Comparison of ENCODE assay signal across 11 cellular contexts in the genomic region with DNA sequence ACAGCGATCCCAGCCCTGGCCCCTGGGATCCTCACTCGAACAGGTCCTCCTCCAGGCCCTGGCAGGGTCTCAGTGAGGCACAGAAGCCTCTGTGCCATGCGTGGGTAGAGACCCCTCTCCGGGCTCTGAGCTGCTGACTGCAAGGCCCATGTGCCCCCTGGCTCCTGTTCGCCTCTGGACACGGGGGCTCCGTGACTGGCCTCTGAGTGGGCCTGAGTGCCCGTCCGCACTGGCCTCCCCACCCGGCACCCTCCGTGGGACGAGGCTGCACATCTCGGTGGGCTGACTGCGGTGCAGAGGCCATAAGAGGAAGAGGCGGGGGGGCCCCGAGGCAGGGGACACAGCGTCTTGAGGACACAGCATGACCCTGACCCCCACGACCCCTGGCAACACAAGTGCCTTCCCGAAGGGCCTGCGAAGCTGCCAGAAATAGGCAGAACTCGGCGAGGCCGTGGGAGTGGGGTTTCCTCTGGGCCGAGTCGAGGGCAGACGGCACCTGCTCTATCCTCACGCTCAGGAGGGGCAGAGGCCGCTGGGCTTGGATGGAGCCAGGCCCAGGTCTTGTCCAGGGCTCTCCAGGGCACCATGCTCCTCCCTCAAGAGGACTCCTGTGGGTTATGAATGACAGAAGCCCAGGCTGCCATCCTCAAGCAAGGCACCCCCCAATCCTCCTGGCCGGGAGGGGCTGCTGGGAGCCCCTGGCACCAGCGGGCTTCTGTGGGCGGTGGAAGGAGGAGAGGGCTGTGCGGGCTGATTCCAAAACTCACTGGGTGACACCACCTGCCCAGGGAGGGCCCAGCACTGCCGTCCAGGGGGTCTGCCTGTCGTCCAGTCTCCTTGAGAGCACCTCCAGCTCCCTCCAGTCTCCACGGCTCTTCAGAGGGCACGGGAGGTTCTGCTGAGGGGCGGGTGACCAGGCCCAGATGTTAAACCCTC. TPM values are rescaled to one million over a fixed set of nuclear protein-coding genes. Genes with fewer than 3 reads are reported as not detected.
DNase-seq lines count a peak whose midpoint lies in the region; ATAC-seq, FAIRE-seq and TF ChIP-seq lines count a peak whose summit lies in the region.
"Had no signal": no experiment of that assay in that cellular context is flagged by ENCODE, and none has a peak within 500 bp of the region (broad histone marks: within the 10 kb centered on the region; RNA-seq: fewer than 3 reads in every experiment).

No MANE protein-coding gene starts in this region.

- H3K36me3 ChIP-seq in GM23248 (ENCODE audit: low read depth), result no peaks in the 10 kb centered on the region; the same call in 1 of the 2 replicates
- peaks cover 4% of the 10 kb centered on the region for H3K36me3 ChIP-seq in adipocyte (ENCODE audit: control insufficient read depth, insufficient read depth, low read length, severe bottlenecking)
- H3K36me3 ChIP-seq in kidney (ENCODE audit: control insufficient read depth in 1 of 2, insufficient read depth in 2 of 2, low read length in 2 of 2), result no peaks in the 10 kb centered on the region
- no peaks in the 10 kb centered on the region for H3K36me3 ChIP-seq in sigmoid colon
- no peaks in the 10 kb centered on the region for H3K36me3 ChIP-seq in MM.1S (replicated peaks; ENCODE audit: insufficient read depth, low read length)

- H3K9ac ChIP-seq in GM23248, result no peak overlapping the region
- H3K9ac ChIP-seq in adipocyte (ENCODE audit: low read length), result peak overlapping the region; percentile 65
- no peak overlapping the region for H3K9ac ChIP-seq in kidney (ENCODE audit: low read length in 2 of 2)
- H3K9ac ChIP-seq in MM.1S (ENCODE audit: low read length), result no peak overlapping the region

- WGBS in GM23248 (ENCODE audit: low coverage in 1 of 2, low lambda C conversion rate in 2 of 2, missing lambda C conversion rate in 2 of 2), 2 experiments, result 92 to 93% methylated on average over 33 to 36 of the region's 37 CpGs
- WGBS in sigmoid colon, 2 donors, result 92 to 94% methylated on average over 37 of the region's 37 CpGs

- H3K27ac ChIP-seq in GM23248, result peak overlapping the region; percentile 95
- no peak overlapping the region for H3K27ac ChIP-seq in kidney (ENCODE audit: low read depth in 2 of 2, low read length in 2 of 2)
- H3K27ac ChIP-seq in sigmoid colon, result peak overlapping the region in 3 of 4 donors; percentile 49 to 73 (median 67)
- H3K27ac ChIP-seq in MM.1S (ENCODE audit: low read length), result no peak overlapping the region
- H3K27ac ChIP-seq: HL-60 had no signal

- TF ChIP-seq POLR2A in sigmoid colon (IDR thresholded peaks at IDR 0.05), result no peak

- H3K4me1 ChIP-seq in GM23248 (ENCODE audit: insufficient read depth), result peaks cover 17% of the 10 kb centered on the region
- peaks cover 18% of the 10 kb centered on the region for H3K4me1 ChIP-seq in adipocyte (ENCODE audit: control insufficient read depth, insufficient read depth, low read length)
- H3K4me1 ChIP-seq in kidney (ENCODE audit: control insufficient read depth in 1 of 2, insufficient read depth in 1 of 2, low read depth in 1 of 2, low read length in 2 of 2), result peaks cover 0 to 2% of the 10 kb centered on the region in 2 donors
- H3K4me1 ChIP-seq in sigmoid colon, result peaks cover 0 to 22% (median 14%) of the 10 kb centered on the region in 4 donors
- no peaks in the 10 kb centered on the region for H3K4me1 ChIP-seq in MM.1S (ENCODE audit: low read length)

- H3K9me3 ChIP-seq in GM23248 (ENCODE audit: low read depth), result no peaks in the 10 kb centered on the region
- no peaks in the 10 kb centered on the region for H3K9me3 ChIP-seq in adipocyte (ENCODE audit: control insufficient read depth, low read length)
- no peaks in the 10 kb centered on the region for H3K9me3 ChIP-seq in kidney (ENCODE audit: control insufficient read depth in 1 of 2, low read length in 2 of 2)
- no peaks in the 10 kb centered on the region for H3K9me3 ChIP-seq in sigmoid colon
- H3K9me3 ChIP-seq in MM.1S (replicated peaks; ENCODE audit: insufficient read depth, low read length), result no peaks in the 10 kb centered on the region

- no peaks in the 10 kb centered on the region for H3K27me3 ChIP-seq in GM23248 (replicated peaks; ENCODE audit: insufficient read depth)
- no peaks in the 10 kb centered on the region for H3K27me3 ChIP-seq in adipocyte (replicated peaks; ENCODE audit: control insufficient read depth, insufficient read depth, low read length)
- no peaks in the 10 kb centered on the region for H3K27me3 ChIP-seq in sigmoid colon
- H3K27me3 ChIP-seq in MM.1S (replicated peaks; ENCODE audit: insufficient read depth, low read length), result no peaks in the 10 kb centered on the region

- H3K9me2 ChIP-seq in GM23248 (ENCODE audit: insufficient read depth), result no peaks in the 10 kb centered on the region
- no peaks in the 10 kb centered on the region for H3K9me2 ChIP-seq in MM.1S (replicated peaks; ENCODE audit: insufficient read depth, low read length)

- TF ChIP-seq EP300 in sigmoid colon (IDR thresholded peaks at IDR 0.05), result no peak

- no peaks in the 10 kb centered on the region for H4K20me1 ChIP-seq in GM23248 (ENCODE audit: insufficient read depth)
- H4K20me1 ChIP-seq in MM.1S (ENCODE audit: insufficient read depth, low read length), result no peaks in the 10 kb centered on the region

- ATAC-seq in HG03280 (IDR thresholded peaks at IDR 0.05; ENCODE audit: unreplicated experiment) (no peak), HG03457 (IDR thresholded peaks at IDR 0.05; ENCODE audit: unreplicated experiment) (no peak)

- DNase-seq in GM23248 (no peak), adipocyte (ENCODE audit: low read depth) (no peak), kidney (peak; percentile 73), sigmoid colon (peak; percentile 63), MM.1S (no peak)
- DNase-seq: NCI-H2227 treated with DMSO at 0.1 percent for 48 hours; stimulated activated CD4-positive, alpha-beta T cell treated with anti-CD3 and anti-CD28 coated beads, Interleukin-2, amount 100 ng/mL, for 24 hours; stimulated activated CD8-positive, alpha-beta memory T cell treated with anti-CD3 and anti-CD28 coated beads, Interleukin-4, amount 100 ng/mL, for 48 hours had no signal

- TF ChIP-seq CTCF in kidney (IDR thresholded peaks at IDR 0.05; ENCODE audit: borderline replicate concordance, extremely low read depth, insufficient read depth) (no peak), sigmoid colon (IDR thresholded peaks at IDR 0.05) (no peak), MM.1S (IDR thresholded peaks at IDR 0.05; ENCODE audit: low read length) (no peak)

- H3K4me3 ChIP-seq in GM23248, result no peak overlapping the region
- no peak overlapping the region for H3K4me3 ChIP-seq in adipocyte (ENCODE audit: low read length)
- no peak overlapping the region for H3K4me3 ChIP-seq in kidney (ENCODE audit: low read length in 2 of 2)
- H3K4me3 ChIP-seq in sigmoid colon, result no peak overlapping the region
- H3K4me3 ChIP-seq in MM.1S (ENCODE audit: low read length), result no peak overlapping the region

- H3K79me2 ChIP-seq in GM23248 (ENCODE audit: insufficient read depth), result peaks cover 80% of the 10 kb centered on the region
- H3K79me2 ChIP-seq in MM.1S (ENCODE audit: low read length), result peaks cover 81% of the 10 kb centered on the region

- in situ Hi-C loops in GM23248 (cut with MboI), result no loop called here

- FAIRE-seq in kidney (lab: Jason Lieb, UNC), result no peak

- no peak overlapping the region for H2AFZ ChIP-seq in GM23248
- H2AFZ ChIP-seq in MM.1S (ENCODE audit: low read length), result no peak overlapping the region

- intact Hi-C loops in kidney (cut with DNase I), result no loop called here
- intact Hi-C loops in sigmoid colon (cut with DNase I), result no loop called here

- H3K4me2 ChIP-seq in GM23248 (ENCODE audit: unreplicated experiment) (no peak overlapping the region), MM.1S (ENCODE audit: low read depth, low read length) (no peak overlapping the region)

- H3F3A ChIP-seq in GM23248 (ENCODE audit: insufficient read depth) (peaks cover 26% of the 10 kb centered on the region), MM.1S (ENCODE audit: insufficient read depth, low read length) (no peaks in the 10 kb centered on the region)

RNA-seq across cellular contexts. Expression of gene RASA3, which starts 52.6 kb away (rescaled TPM):
- total RNA-seq in GM23248 (2014; rRNA removed; shearing (Covaris generic)), result 36.7 and 46.2 TPM in 2 replicates
- polyA plus RNA-seq in GM23248 (2016; fragmentation: Nextera tagmentation; extraction: Ambion mirVana) (30.0 and 34.3 TPM in 2 replicates), kidney (ENCODE audit: insufficient read depth, low read depth, low replicate concordance) (4.2 TPM), sigmoid colon (10 to 100 TPM in 1 of 3 donors, 1 to 10 TPM in 2; 4.2 to 16.9 (median 5.4) TPM)
- total RNA-seq in kidney (28.8 TPM), sigmoid colon (10 to 100 TPM; 15.0 to 22.4 (median 17.8) TPM)

Comparison
In these comparisons a context has a peak if more than half of its experiments do, and no peak if none do; other contexts are left out.
1. DNase-seq: peak in kidney (single experiment) and sigmoid colon (single experiment); none in GM23248 (single experiment), adipocyte (single experiment) and MM.1S (single experiment).
2. H3K27ac ChIP-seq: peak in GM23248 (single experiment) and sigmoid colon (3 of 4); none in kidney (0 of 2) and MM.1S (single experiment).